Comparison of ENCODE assay signal across 1 cellular context in the genomic region with DNA sequence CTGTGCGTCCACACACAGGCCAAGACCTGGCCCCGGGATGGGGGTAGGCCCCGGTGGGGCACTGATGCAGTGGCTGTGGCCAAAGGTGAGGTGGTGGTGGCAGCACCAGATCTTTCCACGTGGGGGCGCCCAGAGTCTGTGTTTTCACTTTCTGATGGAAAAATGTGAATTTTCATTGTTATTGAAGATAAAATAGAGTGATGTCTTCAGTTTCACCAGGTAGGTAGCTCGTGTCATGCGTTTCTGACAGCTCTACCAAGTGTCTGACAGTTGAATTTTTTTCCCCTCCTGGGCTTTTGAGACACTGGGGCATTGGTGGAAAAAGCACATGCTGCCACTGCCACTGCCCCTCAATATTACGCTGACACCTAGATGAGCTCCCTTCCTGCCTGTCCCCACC.
TF ChIP-seq lines count a peak whose summit lies in the region.

No MANE protein-coding gene starts in this region.

TF ChIP-seq in HCT116, 20 proteins besides CTCF, POLR2A, EP300 and RAD21 (continued from another document):
- TF ChIP-seq, protein P1, sequence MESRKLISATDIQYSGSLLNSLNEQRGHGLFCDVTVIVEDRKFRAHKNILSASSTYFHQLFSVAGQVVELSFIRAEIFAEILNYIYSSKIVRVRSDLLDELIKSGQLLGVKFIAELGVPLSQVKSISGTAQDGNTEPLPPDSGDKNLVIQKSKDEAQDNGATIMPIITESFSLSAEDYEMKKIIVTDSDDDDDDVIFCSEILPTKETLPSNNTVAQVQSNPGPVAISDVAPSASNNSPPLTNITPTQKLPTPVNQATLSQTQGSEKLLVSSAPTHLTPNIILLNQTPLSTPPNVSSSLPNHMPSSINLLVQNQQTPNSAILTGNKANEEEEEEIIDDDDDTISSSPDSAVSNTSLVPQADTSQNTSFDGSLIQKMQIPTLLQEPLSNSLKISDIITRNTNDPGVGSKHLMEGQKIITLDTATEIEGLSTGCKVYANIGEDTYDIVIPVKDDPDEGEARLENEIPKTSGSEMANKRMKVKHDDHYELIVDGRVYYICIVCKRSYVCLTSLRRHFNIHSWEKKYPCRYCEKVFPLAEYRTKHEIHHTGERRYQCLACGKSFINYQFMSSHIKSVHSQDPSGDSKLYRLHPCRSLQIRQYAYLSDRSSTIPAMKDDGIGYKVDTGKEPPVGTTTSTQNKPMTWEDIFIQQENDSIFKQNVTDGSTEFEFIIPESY (IDR thresholded peaks at IDR 0.05; ENCODE audit: extremely low read depth, insufficient replicate concordance, low read length), result no peak
- TF ChIP-seq, protein P2, sequence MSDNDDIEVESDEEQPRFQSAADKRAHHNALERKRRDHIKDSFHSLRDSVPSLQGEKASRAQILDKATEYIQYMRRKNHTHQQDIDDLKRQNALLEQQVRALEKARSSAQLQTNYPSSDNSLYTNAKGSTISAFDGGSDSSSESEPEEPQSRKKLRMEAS (IDR thresholded peaks at IDR 0.05), result no peak
- TF ChIP-seq YY1 (IDR thresholded peaks at IDR 0.05; ENCODE audit: extremely low read depth, insufficient replicate concordance, low read depth, low read length), result no peak
- no peak for TF ChIP-seq EGR1 (IDR thresholded peaks at IDR 0.05; ENCODE audit: low read depth)
- TF ChIP-seq ZFX (IDR thresholded peaks at IDR 0.05), result no peak
- no peak for TF ChIP-seq CBX3 (IDR thresholded peaks at IDR 0.05; ENCODE audit: low read depth)
